ENCODE assay signal across 1 cellular context in genomic region chr12:57434517-57435223, GRCh38.
A peak's percentile ranks its signal among the peaks of the same experiment; 100 is the strongest.
TF ChIP-seq lines count a peak whose summit lies in the region.

TSS of gene INHBC (plus strand) at chr12:57434784. CDS start at chr12:57434887, 103 bp downstream.

TF ChIP-seq in HepG2, 621 proteins besides CTCF, POLR2A, EP300 and RAD21 (continued from another document and continues in another):
- TF ChIP-seq ZKSCAN1 (IDR thresholded peaks at IDR 0.05; ENCODE audit: low read length) (no peak), MNT (IDR thresholded peaks at IDR 0.05) (no peak), ZNF766 (CRISPR knock-in tag; IDR thresholded peaks at IDR 0.05; ENCODE audit: borderline replicate concordance) (no peak), HOXD1 (CRISPR knock-in tag; IDR thresholded peaks at IDR 0.05) (no peak), SMYD3 (CRISPR knock-in tag; IDR thresholded peaks at IDR 0.05) (no peak), TRIM24 (CRISPR knock-in tag; IDR thresholded peaks at IDR 0.05) (no peak), ZNF276 (CRISPR knock-in tag; IDR thresholded peaks at IDR 0.05; ENCODE audit: low read depth) (no peak; the same call in 1 of the 2 replicates), KLF13 (CRISPR knock-in tag; IDR thresholded peaks at IDR 0.05) (no peak), CCAR2 (optimal IDR thresholded peaks at IDR 0.05; ENCODE audit: low read depth, low read length) (no peak), ZBTB42 (CRISPR knock-in tag; IDR thresholded peaks at IDR 0.05) (no peak), SALL1 (CRISPR knock-in tag; IDR thresholded peaks at IDR 0.05) (0 out of 2 replicates have a peak, but pooled peaks have one; percentile 12), BORCS8-MEF2B (CRISPR knock-in tag; IDR thresholded peaks at IDR 0.05) (no peak), KDM1A (CRISPR knock-in tag; IDR thresholded peaks at IDR 0.05) (no peak), REST (IDR thresholded peaks at IDR 0.05; ENCODE audit: borderline replicate concordance in 1 of 2, low read depth in 1 of 2, low read length in 2 of 2) (no peak), MED13 (CRISPR knock-in tag; IDR thresholded peaks at IDR 0.05) (no peak), ZBTB46 (CRISPR knock-in tag; IDR thresholded peaks at IDR 0.05; ENCODE audit: borderline replicate concordance) (0 out of 2 replicates have a peak, but pooled peaks have one; percentile 51), ZNF616 (CRISPR knock-in tag; IDR thresholded peaks at IDR 0.05; ENCODE audit: low read depth) (no peak), ZNF781 (CRISPR knock-in tag; IDR thresholded peaks at IDR 0.05; ENCODE audit: borderline replicate concordance, not compliant biosample characterization) (no peak), ZNF235 (CRISPR knock-in tag; IDR thresholded peaks at IDR 0.05; ENCODE audit: borderline replicate concordance) (no peak), ZSCAN31 (CRISPR knock-in tag; IDR thresholded peaks at IDR 0.05; ENCODE audit: low read depth) (no peak), ZNF878 (CRISPR knock-in tag; IDR thresholded peaks at IDR 0.05) (no peak), ZXDC (CRISPR knock-in tag; IDR thresholded peaks at IDR 0.05) (no peak), AHDC1 (CRISPR knock-in tag; IDR thresholded peaks at IDR 0.05; ENCODE audit: borderline replicate concordance) (no peak), ZNF749 (CRISPR knock-in tag; IDR thresholded peaks at IDR 0.05; ENCODE audit: borderline replicate concordance) (no peak), THAP8 (CRISPR knock-in tag; IDR thresholded peaks at IDR 0.05; ENCODE audit: borderline replicate concordance) (no peak; the same call in 1 of the 2 replicates), MED8 (CRISPR knock-in tag; IDR thresholded peaks at IDR 0.05; ENCODE audit: insufficient replicate concordance) (peak; percentile 47), MATR3 (CRISPR knock-in tag; IDR thresholded peaks at IDR 0.05) (no peak), KDM6A (CRISPR knock-in tag; IDR thresholded peaks at IDR 0.05; ENCODE audit: low read depth) (no peak), BCLAF1 (IDR thresholded peaks at IDR 0.05) (no peak), ATF2 (CRISPR knock-in tag; IDR thresholded peaks at IDR 0.05) (no peak), ZNF441 (CRISPR knock-in tag; IDR thresholded peaks at IDR 0.05; ENCODE audit: borderline replicate concordance) (no peak), ZNF75D (CRISPR knock-in tag; IDR thresholded peaks at IDR 0.05; ENCODE audit: borderline replicate concordance) (0 out of 2 replicates have a peak, but pooled peaks have one; percentile 23), SMAD9 (CRISPR knock-in tag; IDR thresholded peaks at IDR 0.05) (no peak), NFE2L2 (IDR thresholded peaks at IDR 0.05; ENCODE audit: low read length) (no peak), SNAI1 (CRISPR knock-in tag; IDR thresholded peaks at IDR 0.05; ENCODE audit: borderline replicate concordance) (0 out of 2 replicates have a peak, but pooled peaks have one; percentile 86), NCOR1 (IDR thresholded peaks at IDR 0.05; ENCODE audit: borderline replicate concordance, low read length) (no peak)
